In genomic region chr14:69249603-69250002, GRCh38 we compare ENCODE assay signal across 22 cellular contexts. TPM values are rescaled to one million over a fixed set of nuclear protein-coding genes. Genes with fewer than 3 reads are reported as not detected.
"Had no signal": no experiment of that assay in that cellular context is flagged by ENCODE, and none has a peak within 500 bp of the region (broad histone marks: within the 10 kb centered on the region; RNA-seq: fewer than 3 reads in every experiment).

No MANE protein-coding gene starts in this region.

- H3K4me3 ChIP-seq: SJCRH30 had no signal

- H3K36me3 ChIP-seq: SJCRH30 had no signal

- DNase-seq: KBM-7, MV-4-11, NCI-H1048, NCI-H1105, NCI-H1417, NCI-H1436 treated with DMSO at 0.1 percent for 48 hours, NCI-H1694 treated with DMSO at 0.1 percent for 48 hours, NCI-H1930, NCI-H2081, NCI-H2107, NCI-H2171, NCI-H226, NCI-H446, NCI-H510A, NCI-H524 treated with DMSO at 0.1 percent for 48 hours, NCI-H69, NCI-H774, SHP77, SJCRH30 had no signal

- H3K27ac ChIP-seq: HL-60, RWPE1, SJCRH30 had no signal

- H3K9me3 ChIP-seq: SJCRH30 had no signal

- H3K27me3 ChIP-seq: SJCRH30 had no signal

RNA-seq across cellular contexts. Expression of gene GALNT16, which starts 10.4 kb away (rescaled TPM):
- total RNA-seq: MCF 10A had no signal
